8 cellular contexts compared by ENCODE assay signal in genomic region chr3:38479431-38480092, GRCh38. TPM values are rescaled to one million over a fixed set of nuclear protein-coding genes. Genes with fewer than 3 reads are reported as not detected.
DNase-seq lines count a peak whose midpoint lies in the region; ATAC-seq and TF ChIP-seq lines count a peak whose summit lies in the region.

No MANE protein-coding gene starts in this region.

- no peaks in the 10 kb centered on the region for H3K9me3 ChIP-seq in adipocyte (ENCODE audit: control insufficient read depth, low read length)
- no peaks in the 10 kb centered on the region for H3K9me3 ChIP-seq in heart left ventricle

- TF ChIP-seq POLR2A in heart left ventricle (IDR thresholded peaks at IDR 0.05), result no peak

- H3K4me3 ChIP-seq in GM12865 (ENCODE audit: low read depth, low read length), result no peak overlapping the region
- H3K4me3 ChIP-seq in adipocyte (ENCODE audit: low read length), result no peak overlapping the region
- no peak overlapping the region for H3K4me3 ChIP-seq in heart left ventricle

- POLR2A ChIA-PET in RWPE1 (lab: Yijun Ruan, JAX; ENCODE audit: low non-redundant PET), result no interaction called here

- CTCF ChIA-PET in RWPE1 (lab: Yijun Ruan, JAX), result interaction anchor here (0.6 to 1.3 kb wide), 5 partner anchors 10 to 1501 kb away, joined by 3 to 9 read pairs (median 5); partner anchors contain the start of gene XYLB

- peak; percentile 82 for TF ChIP-seq CTCF in GM12865 (IDR thresholded peaks at IDR 0.05; ENCODE audit: insufficient read depth, low read depth, low read length, missing control alignments)
- peak; percentile 89 for TF ChIP-seq CTCF in RWPE1 (conservative IDR thresholded peaks at IDR 0.05; ENCODE audit: low read depth)
- TF ChIP-seq CTCF in heart left ventricle (IDR thresholded peaks at IDR 0.05), result peak; percentile 84 to 95 (median 90)

- DNase-seq in A172 (ENCODE audit: low spot score) (peak; percentile 55), GM12865 (ENCODE audit: low read depth) (peak; percentile 66), RWPE1 (ENCODE audit: low spot score) (peak; percentile 62), adipocyte (ENCODE audit: low read depth) (peak; percentile 87), heart left ventricle (peak; percentile 60 to 81 (median 61)), pulmonary artery endothelial cell (ENCODE audit: low read depth, low spot score) (peak; percentile 37)

- H3K9ac ChIP-seq in adipocyte (ENCODE audit: low read length), result no peak overlapping the region

- intact Hi-C loops in heart left ventricle (cut with DNase I), result loop anchor here (1.0 to 10.0 kb wide), 12 partner anchors 85 to 477 kb away; partner anchors contain the start of genes XYLB (in 8 of the 10), ACAA1 (in 2 of the 10) and MYD88 (in 2 of the 10)

- H3K36me3 ChIP-seq in adipocyte (ENCODE audit: control insufficient read depth, insufficient read depth, low read length, severe bottlenecking) (no peaks in the 10 kb centered on the region), heart left ventricle (peaks cover 0 to 61% (median 55%) of the 10 kb centered on the region in 9 donors)

- 70 to 75% (median 74%) methylated on average over 10 of the region's 10 CpGs for WGBS in heart left ventricle, 4 donors

- H3K27me3 ChIP-seq in adipocyte (replicated peaks; ENCODE audit: control insufficient read depth, insufficient read depth, low read length) (no peaks in the 10 kb centered on the region), heart left ventricle (no peaks in the 10 kb centered on the region)

- H3K27ac ChIP-seq in RWPE1 (no peak overlapping the region), heart left ventricle (no peak overlapping the region)

- ATAC-seq in HG03378 (IDR thresholded peaks at IDR 0.05; ENCODE audit: unreplicated experiment), result peak; percentile 74
- peak; percentile 78 to 87 (median 82) for ATAC-seq in heart left ventricle
- no peak for ATAC-seq in GM18511 (IDR thresholded peaks at IDR 0.05; ENCODE audit: unreplicated experiment)

- H3K4me1 ChIP-seq in adipocyte (ENCODE audit: control insufficient read depth, insufficient read depth, low read length) (no peaks in the 10 kb centered on the region), heart left ventricle (peaks cover 0 to 3% (median 0%) of the 10 kb centered on the region in 12 donors)

RNA-seq across cellular contexts. Expression of gene EXOG, which starts 16.6 kb away (rescaled TPM):
- total RNA-seq in A172 (2014; rRNA removed; shearing (Covaris generic)), result 10.9 and 13.6 TPM in 2 replicates
- total RNA-seq in heart left ventricle, result 10 to 100 TPM; 18.3 to 35.6 (median 25.0) TPM
- 10 to 100 TPM; 19.1 to 35.9 TPM for polyA plus RNA-seq in heart left ventricle
- total RNA-seq in pulmonary artery endothelial cell, result 9.6 and 12.2 TPM in 2 replicates

RNA-seq across cellular contexts. Expression of gene ACVR2B, which starts 25.9 kb away (rescaled TPM):
- 1.2 and 1.3 TPM in 2 replicates for total RNA-seq in A172 (2014; rRNA removed; shearing (Covaris generic))
- total RNA-seq in heart left ventricle (10 to 100 TPM in 1 of 9 donors, 1 to 10 TPM in 8; 3.5 to 12.4 (median 6.2) TPM), pulmonary artery endothelial cell (3.3 and 4.2 TPM in 2 replicates)
- 1 to 10 TPM; 1.3 to 1.5 TPM for polyA plus RNA-seq in heart left ventricle

Comparison
In these comparisons a context has a peak if more than half of its experiments do, and no peak if none do; other contexts are left out.
1. DNase-seq: peak in every context shown above with its lines; median percentile 87 in adipocyte; 66 in GM12865; 62 in RWPE1; 61 in heart left ventricle; 55 in A172; 37 in pulmonary artery endothelial cell.